ENCODE assay signal across 11 cellular contexts in the genomic region with DNA sequence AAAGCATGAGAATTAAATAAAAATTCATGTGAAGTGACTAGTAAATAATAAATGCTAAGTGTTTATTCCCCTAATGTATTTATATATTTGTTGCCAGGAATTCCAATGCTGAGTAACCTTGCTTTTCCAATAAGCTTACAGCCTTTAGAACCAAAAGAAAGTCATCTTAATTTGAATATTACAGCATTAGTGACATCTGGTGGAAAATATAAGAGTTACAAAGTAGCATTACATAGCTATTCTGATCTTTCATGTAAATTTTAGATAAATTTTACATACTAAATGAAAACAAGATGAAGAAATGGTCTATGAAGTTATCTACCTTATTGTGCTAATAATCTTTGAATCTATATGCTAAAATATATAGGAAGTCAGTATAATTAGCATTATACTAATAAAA. TPM values are rescaled to one million over a fixed set of nuclear protein-coding genes. Genes with fewer than 3 reads are reported as not detected.
A peak's percentile ranks its signal among the peaks of the same experiment; 100 is the strongest.
DNase-seq lines count a peak whose midpoint lies in the region; ATAC-seq and TF ChIP-seq lines count a peak whose summit lies in the region.
"Had no signal": no experiment of that assay in that cellular context is flagged by ENCODE, and none has a peak within 500 bp of the region (broad histone marks: within the 10 kb centered on the region; RNA-seq: fewer than 3 reads in every experiment).

No MANE protein-coding gene starts in this region.

- POLR2A ChIA-PET in AG04450 (lab: Yijun Ruan, JAX) = interaction anchor here (0.7 to 2.7 kb wide), 3 partner anchors 321 to 1015 kb away, joined by 3 to 19 read pairs (median 5); a partner anchor contains a TSS
- POLR2A ChIA-PET in activated CD4-positive, alpha-beta T cell treated with anti-CD3 and anti-CD28 coated beads for 36 hours (lab: Charles Lee) = no interaction called here

- no peaks in the 10 kb centered on the region for H3K27me3 Mint-ChIP-seq in activated CD4-positive, alpha-beta T cell treated with anti-CD3 and anti-CD28 coated beads for 36 hours
- H3K27me3 Mint-ChIP-seq in stimulated activated memory B cell treated with anti-CD40 and anti-IgM and Interleukin-4, amounts not matched to agents 10 μg/mL and 1 μg/mL and 100 μg/mL, for 72 hours = no peaks in the 10 kb centered on the region

- no peaks in the 10 kb centered on the region for H3K9me3 Mint-ChIP-seq in activated CD4-positive, alpha-beta T cell treated with anti-CD3 and anti-CD28 coated beads for 36 hours (ENCODE audit: low read depth)
- no peaks in the 10 kb centered on the region for H3K9me3 Mint-ChIP-seq in stimulated activated memory B cell treated with anti-CD40 and anti-IgM and Interleukin-4, amounts not matched to agents 10 μg/mL and 1 μg/mL and 100 μg/mL, for 72 hours

- no peak overlapping the region for H3K4me3 Mint-ChIP-seq in activated CD4-positive, alpha-beta T cell treated with anti-CD3 and anti-CD28 coated beads for 36 hours
- no peak overlapping the region for H3K4me3 Mint-ChIP-seq in stimulated activated memory B cell treated with anti-CD40 and anti-IgM and Interleukin-4, amounts not matched to agents 10 μg/mL and 1 μg/mL and 100 μg/mL, for 72 hours

- no peaks in the 10 kb centered on the region for H3K4me1 Mint-ChIP-seq in activated CD4-positive, alpha-beta T cell treated with anti-CD3 and anti-CD28 coated beads for 36 hours
- H3K4me1 Mint-ChIP-seq in stimulated activated memory B cell treated with anti-CD40 and anti-IgM and Interleukin-4, amounts not matched to agents 10 μg/mL and 1 μg/mL and 100 μg/mL, for 72 hours = peaks cover 12% of the 10 kb centered on the region

- H3K27me3 ChIP-seq in AG04450 (ENCODE audit: control insufficient read depth, insufficient read depth, low read length) = no peaks in the 10 kb centered on the region

- TF ChIP-seq CTCF in AG04450 (IDR thresholded peaks at IDR 0.05; ENCODE audit: low read depth, low read length) (peak; percentile 38; the same call in 1 of the 2 replicates), fibroblast of the aortic adventitia (IDR thresholded peaks at IDR 0.05; ENCODE audit: insufficient read depth, low read length) (peak; percentile 41), coronary artery (IDR thresholded peaks at IDR 0.05) (no peak)

- CTCF ChIA-PET in AG04450 (lab: Charles Lee) = interaction anchor here (0.6 to 11.4 kb wide), 36 partner anchors 9 to 1073 kb away, joined by 3 to 175 read pairs (median 4); a partner anchor contains a TSS
- CTCF ChIA-PET in activated CD4-positive, alpha-beta T cell treated with anti-CD3 and anti-CD28 coated beads for 36 hours (lab: Charles Lee) = interaction anchor here (1.4 to 3.1 kb wide), 2 partner anchors 10 to 428 kb away, joined by 3 to 14 read pairs; a partner anchor contains a TSS

- no peak overlapping the region for H3K27ac Mint-ChIP-seq in activated CD4-positive, alpha-beta T cell treated with anti-CD3 and anti-CD28 coated beads for 36 hours
- H3K27ac Mint-ChIP-seq in stimulated activated memory B cell treated with anti-CD40 and anti-IgM and Interleukin-4, amounts not matched to agents 10 μg/mL and 1 μg/mL and 100 μg/mL, for 72 hours = no peak overlapping the region

- peak; percentile 42 for ATAC-seq in GM18867 (IDR thresholded peaks at IDR 0.05; ENCODE audit: unreplicated experiment)
- no peak for ATAC-seq in activated CD4-positive, alpha-beta T cell treated with anti-CD3 and anti-CD28 coated beads for 36 hours
- ATAC-seq in stimulated activated memory B cell treated with anti-CD40 and anti-IgM and Interleukin-4, amounts not matched to agents 10 μg/mL and 1 μg/mL and 100 μg/mL, for 72 hours = no peak

- intact Hi-C loops in activated CD4-positive, alpha-beta T cell treated with anti-CD3 and anti-CD28 coated beads for 36 hours (cut with DNase I, micrococcal nuclease) = no loop called here

- H3K9me3 ChIP-seq in AG04450 (ENCODE audit: control insufficient read depth, insufficient read depth, low read length) = no peaks in the 10 kb centered on the region

- no peak overlapping the region for H3K4me3 ChIP-seq in AG04450 (ENCODE audit: low read depth, low read length)
- H3K4me3 ChIP-seq in fibroblast of the aortic adventitia (ENCODE audit: low read depth, low read length) = no peak overlapping the region
- no peak overlapping the region for H3K4me3 ChIP-seq in coronary artery
- H3K4me3 ChIP-seq: lung had no signal

- DNase-seq in AG04450 (ENCODE audit: low read depth, low spot score) (no peak), RKO (ENCODE audit: low spot score) (peak; percentile 65), fibroblast of the aortic adventitia (ENCODE audit: low read depth) (peak; percentile 74), NCI-H128 (lab: John Stamatoyannopoulos, UW; ENCODE audit: unreplicated experiment) (no peak), coronary artery (ENCODE audit: low spot score) (no peak)
- DNase-seq in activated CD4-positive, alpha-beta T cell treated with anti-CD3 and anti-CD28 coated beads for 36 hours = no peak
- DNase-seq: GF-D8; stimulated activated CD4-positive, alpha-beta T cell treated with anti-CD3 and anti-CD28 coated beads, Interleukin-1b, Interleukin-23, amount 100 ng/mL, for 48 hours had no signal

- peaks cover 34% of the 10 kb centered on the region for H3K36me3 Mint-ChIP-seq in activated CD4-positive, alpha-beta T cell treated with anti-CD3 and anti-CD28 coated beads for 36 hours (ENCODE audit: low read depth)
- H3K36me3 Mint-ChIP-seq in stimulated activated memory B cell treated with anti-CD40 and anti-IgM and Interleukin-4, amounts not matched to agents 10 μg/mL and 1 μg/mL and 100 μg/mL, for 72 hours = no peaks in the 10 kb centered on the region

- H3K27ac ChIP-seq in AG04450 (ENCODE audit: low read depth, low read length) = no peak overlapping the region
- no peak overlapping the region for H3K27ac ChIP-seq in coronary artery

RNA-seq across cellular contexts. Expression of a gene that starts 10.4 kb away (rescaled TPM):
- polyA plus RNA-seq in AG04450 (2011; rRNA removed) = 11.4 and 18.6 TPM in 2 replicates
- polyA minus RNA-seq in AG04450 (2011; rRNA and poly(A)+ RNA removed) = 3.3 and 4.5 TPM in 2 replicates
- total RNA-seq in fibroblast of the aortic adventitia (ENCODE audit: low replicate concordance) = 2.5 and 36.5 TPM in 2 replicates
- total RNA-seq in activated CD4-positive, alpha-beta T cell treated with anti-CD3 and anti-CD28 coated beads for 36 hours = 100 to 1,000 TPM in 1 of 2 experiments, 10 to 100 TPM in 1; 55.8 to 104 TPM

Comparison
In these comparisons a context has a peak if more than half of its experiments do, and no peak if none do; other contexts are left out.
1. DNase-seq: peak in RKO (single experiment) and fibroblast of the aortic adventitia (single experiment); none in AG04450 (single experiment), activated CD4-positive, alpha-beta T cell treated with anti-CD3 and anti-CD28 coated beads for 36 hours (single experiment), NCI-H128 (single experiment) and coronary artery (single experiment).